1 cellular context compared by ENCODE assay signal in genomic region chr5:132467292-132467984, GRCh38.
TF ChIP-seq lines count a peak whose summit lies in the region.

No MANE protein-coding gene starts in this region.

TF ChIP-seq in K562, 482 proteins besides CTCF, POLR2A, EP300 and RAD21 (continued from another document and continues in another):
- TF ChIP-seq TCFL5 (CRISPR knock-in tag; conservative IDR thresholded peaks at IDR 0.05), result no peak
- 0 out of 2 replicates have a peak, but pooled peaks have one; percentile 19 for TF ChIP-seq CBX1 (IDR thresholded peaks at IDR 0.05; ENCODE audit: low read depth)
- TF ChIP-seq, protein P1, sequence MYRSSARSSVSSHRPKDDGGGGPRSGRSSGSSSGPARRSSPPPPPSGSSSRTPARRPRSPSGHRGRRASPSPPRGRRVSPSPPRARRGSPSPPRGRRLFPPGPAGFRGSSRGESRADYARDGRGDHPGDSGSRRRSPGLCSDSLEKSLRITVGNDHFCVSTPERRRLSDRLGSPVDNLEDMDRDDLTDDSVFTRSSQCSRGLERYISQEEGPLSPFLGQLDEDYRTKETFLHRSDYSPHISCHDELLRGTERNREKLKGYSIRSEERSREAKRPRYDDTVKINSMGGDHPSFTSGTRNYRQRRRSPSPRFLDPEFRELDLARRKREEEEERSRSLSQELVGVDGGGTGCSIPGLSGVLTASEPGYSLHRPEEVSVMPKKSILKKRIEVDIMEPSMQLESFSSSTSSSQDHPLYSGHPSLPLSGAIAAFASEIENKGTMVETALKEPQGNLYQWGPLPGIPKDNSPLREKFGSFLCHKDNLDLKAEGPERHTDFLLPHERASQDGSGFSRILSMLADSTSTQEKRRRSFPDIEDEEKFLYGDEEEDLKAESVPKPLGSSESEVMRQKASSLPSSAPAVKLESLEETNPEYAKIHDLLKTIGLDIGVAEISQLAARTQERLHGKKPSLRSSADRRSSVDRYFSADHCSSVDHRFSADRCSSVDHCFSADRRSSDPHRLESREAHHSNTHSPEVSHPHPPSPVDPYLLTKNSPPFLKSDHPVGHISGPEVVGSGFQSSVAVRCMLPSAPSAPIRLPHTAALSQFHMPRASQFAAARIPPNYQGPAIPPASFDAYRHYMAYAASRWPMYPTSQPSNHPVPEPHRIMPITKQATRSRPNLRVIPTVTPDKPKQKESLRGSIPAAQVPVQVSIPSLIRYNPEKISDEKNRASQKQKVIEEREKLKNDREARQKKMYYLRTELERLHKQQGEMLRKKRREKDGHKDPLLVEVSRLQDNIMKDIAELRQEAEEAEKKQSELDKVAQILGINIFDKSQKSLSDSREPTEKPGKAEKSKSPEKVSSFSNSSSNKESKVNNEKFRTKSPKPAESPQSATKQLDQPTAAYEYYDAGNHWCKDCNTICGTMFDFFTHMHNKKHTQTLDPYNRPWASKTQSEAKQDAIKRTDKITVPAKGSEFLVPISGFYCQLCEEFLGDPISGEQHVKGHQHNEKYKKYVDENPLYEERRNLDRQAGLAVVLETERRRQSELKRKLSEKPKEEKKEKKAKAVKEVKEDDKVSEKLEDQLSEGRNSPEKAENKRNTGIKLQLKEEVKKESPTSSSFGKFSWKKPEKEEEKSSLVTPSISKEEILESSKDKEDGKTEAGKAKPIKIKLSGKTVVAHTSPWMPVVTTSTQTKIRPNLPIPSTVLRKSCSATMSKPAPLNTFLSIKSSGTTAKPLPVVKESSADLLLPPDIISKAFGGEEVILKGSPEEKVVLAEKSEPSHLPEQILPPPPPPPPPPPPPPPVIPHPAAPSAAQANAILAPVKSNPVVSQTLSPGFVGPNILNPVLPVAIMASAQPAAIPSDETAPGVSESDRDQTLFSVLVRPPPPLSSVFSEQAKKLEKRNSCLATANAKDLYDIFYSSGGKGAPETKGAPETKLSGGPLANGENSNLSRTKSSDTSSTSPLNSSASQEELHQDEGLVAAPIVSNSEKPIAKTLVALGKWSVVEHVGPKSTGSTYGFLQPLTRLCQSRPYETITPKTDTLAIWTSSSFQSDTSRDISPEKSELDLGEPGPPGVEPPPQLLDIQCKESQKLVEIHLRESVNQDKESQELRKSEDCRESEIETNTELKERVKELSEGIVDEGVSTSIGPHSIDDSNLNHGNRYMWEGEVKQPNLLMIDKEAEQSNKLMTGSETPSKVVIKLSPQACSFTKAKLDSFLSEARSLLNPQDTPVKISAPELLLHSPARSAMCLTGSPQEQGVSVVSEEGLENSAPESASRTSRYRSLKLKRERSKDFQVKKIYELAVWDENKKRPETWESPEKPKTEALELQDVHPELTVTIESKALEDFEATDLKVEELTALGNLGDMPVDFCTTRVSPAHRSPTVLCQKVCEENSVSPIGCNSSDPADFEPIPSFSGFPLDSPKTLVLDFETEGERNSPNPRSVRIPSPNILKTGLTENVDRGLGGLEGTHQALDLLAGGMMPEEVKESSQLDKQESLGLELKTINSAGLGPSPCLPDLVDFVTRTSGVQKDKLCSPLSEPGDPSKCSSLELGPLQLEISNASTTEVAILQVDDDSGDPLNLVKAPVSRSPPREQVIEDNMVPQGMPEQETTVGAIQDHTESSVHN (IDR thresholded peaks at IDR 0.05; ENCODE audit: borderline replicate concordance in 1 of 2, low read depth in 1 of 2), result no peak
- TF ChIP-seq CHD1 (IDR thresholded peaks at IDR 0.05; ENCODE audit: low read length), result no peak
- TF ChIP-seq MED1 (CRISPR knock-in tag; IDR thresholded peaks at IDR 0.05; ENCODE audit: borderline replicate concordance), result no peak
- no peak for TF ChIP-seq ARID2 (IDR thresholded peaks at IDR 0.05)
- no peak for TF ChIP-seq ZNF589 (CRISPR knock-in tag; IDR thresholded peaks at IDR 0.05; ENCODE audit: low read depth)
- TF ChIP-seq ZNF212 (CRISPR knock-in tag; IDR thresholded peaks at IDR 0.05), result no peak
- no peak for TF ChIP-seq ELK3 (CRISPR knock-in tag; IDR thresholded peaks at IDR 0.05)
- no peak for TF ChIP-seq ZBTB5 (IDR thresholded peaks at IDR 0.05)
- TF ChIP-seq HMG20A (CRISPR knock-in tag; conservative IDR thresholded peaks at IDR 0.05), result no peak
- TF ChIP-seq CTBP1 (IDR thresholded peaks at IDR 0.05; ENCODE audit: borderline replicate concordance), result peak; percentile 17; the same call in 1 of the 2 replicates
- TF ChIP-seq PCBP1 (IDR thresholded peaks at IDR 0.05; ENCODE audit: low read depth, low read length, poor library complexity, severe bottlenecking), result no peak
- TF ChIP-seq HDAC3 (IDR thresholded peaks at IDR 0.05; ENCODE audit: borderline replicate concordance, partially characterized antibody), result no peak
- TF ChIP-seq JUN (IDR thresholded peaks at IDR 0.05; ENCODE audit: borderline replicate concordance, low read depth, low read length), result no peak
- no peak for TF ChIP-seq JUN (CRISPR knock-in tag; IDR thresholded peaks at IDR 0.05; ENCODE audit: borderline replicate concordance)
- no peak for TF ChIP-seq KDM4B (IDR thresholded peaks at IDR 0.05; ENCODE audit: borderline replicate concordance in 2 of 2, low read depth in 1 of 2)
- TF ChIP-seq YBX1 (IDR thresholded peaks at IDR 0.05), result no peak
- TF ChIP-seq CREBBP (IDR thresholded peaks at IDR 0.05; ENCODE audit: low read depth, low read length), result no peak
- TF ChIP-seq SRSF9 (IDR thresholded peaks at IDR 0.05; ENCODE audit: borderline replicate concordance, low read depth, low read length), result no peak
- TF ChIP-seq NONO (IDR thresholded peaks at IDR 0.05; ENCODE audit: low read depth in 2 of 2, low read length in 1 of 2), result no peak
- TF ChIP-seq BMI1 (IDR thresholded peaks at IDR 0.05; ENCODE audit: low read length), result no peak
- TF ChIP-seq FOXA1 (IDR thresholded peaks at IDR 0.05; ENCODE audit: borderline replicate concordance), result no peak
- no peak for TF ChIP-seq ETS2 (tag; IDR thresholded peaks at IDR 0.05; ENCODE audit: borderline replicate concordance, poor library complexity, severe bottlenecking)
- peak; percentile 28; the same call in 1 of the 2 replicates for TF ChIP-seq RNF2 (IDR thresholded peaks at IDR 0.05)
- no peak for TF ChIP-seq RAD51 (IDR thresholded peaks at IDR 0.05; ENCODE audit: borderline replicate concordance, low read depth)
- no peak for TF ChIP-seq ZNF707 (CRISPR knock-in tag; conservative IDR thresholded peaks at IDR 0.05)
- no peak for TF ChIP-seq HDAC1 (IDR thresholded peaks at IDR 0.05)
- no peak for TF ChIP-seq ZC3H8 (IDR thresholded peaks at IDR 0.05)
- TF ChIP-seq TRIM28 (IDR thresholded peaks at IDR 0.05), result no peak
- no peak for TF ChIP-seq TAF9B (IDR thresholded peaks at IDR 0.05; ENCODE audit: partially characterized antibody)
- TF ChIP-seq THRB (CRISPR knock-in tag; conservative IDR thresholded peaks at IDR 0.05), result no peak
- TF ChIP-seq ZBTB26 (CRISPR knock-in tag; IDR thresholded peaks at IDR 0.05), result no peak
- TF ChIP-seq MCM5 (IDR thresholded peaks at IDR 0.05; ENCODE audit: low read depth), result no peak
- TF ChIP-seq HNRNPUL1 (IDR thresholded peaks at IDR 0.05; ENCODE audit: low read length), result no peak
- no peak for TF ChIP-seq DDX20 (tag; IDR thresholded peaks at IDR 0.05; ENCODE audit: low read depth)
- TF ChIP-seq ZNF165 (CRISPR knock-in tag; IDR thresholded peaks at IDR 0.05; ENCODE audit: borderline replicate concordance), result no peak
- TF ChIP-seq HNRNPK (IDR thresholded peaks at IDR 0.05; ENCODE audit: low read depth, low read length, poor library complexity, severe bottlenecking), result no peak
- no peak for TF ChIP-seq ZNF431 (CRISPR knock-in tag; IDR thresholded peaks at IDR 0.05)
- TF ChIP-seq ELF4 (CRISPR knock-in tag; IDR thresholded peaks at IDR 0.05), result no peak
- no peak for TF ChIP-seq TCF3 (CRISPR knock-in tag; IDR thresholded peaks at IDR 0.05)
- TF ChIP-seq U2AF1 (optimal IDR thresholded peaks at IDR 0.05; ENCODE audit: low read depth, low read length), result no peak
- no peak for TF ChIP-seq MBD2 (IDR thresholded peaks at IDR 0.05; ENCODE audit: borderline replicate concordance, low read depth)
- TF ChIP-seq ZNF695 (CRISPR knock-in tag; IDR thresholded peaks at IDR 0.05), result no peak
- TF ChIP-seq POLR3A (IDR thresholded peaks at IDR 0.05; ENCODE audit: borderline replicate concordance, extremely low read depth, insufficient read depth, insufficient read length), result no peak
- TF ChIP-seq, protein P2, sequence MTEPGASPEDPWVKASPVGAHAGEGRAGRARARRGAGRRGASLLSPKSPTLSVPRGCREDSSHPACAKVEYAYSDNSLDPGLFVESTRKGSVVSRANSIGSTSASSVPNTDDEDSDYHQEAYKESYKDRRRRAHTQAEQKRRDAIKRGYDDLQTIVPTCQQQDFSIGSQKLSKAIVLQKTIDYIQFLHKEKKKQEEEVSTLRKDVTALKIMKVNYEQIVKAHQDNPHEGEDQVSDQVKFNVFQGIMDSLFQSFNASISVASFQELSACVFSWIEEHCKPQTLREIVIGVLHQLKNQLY (CRISPR knock-in tag; conservative IDR thresholded peaks at IDR 0.05), result no peak
- no peak for TF ChIP-seq ELF2 (CRISPR knock-in tag; IDR thresholded peaks at IDR 0.05)
- TF ChIP-seq CBFA2T2 (conservative IDR thresholded peaks at IDR 0.05), result no peak
- no peak for TF ChIP-seq ZNF277 (CRISPR knock-in tag; IDR thresholded peaks at IDR 0.05; ENCODE audit: borderline replicate concordance)
- TF ChIP-seq CCNT2 (IDR thresholded peaks at IDR 0.05; ENCODE audit: borderline replicate concordance, extremely low read depth, insufficient read length, low read depth, low read length), result no peak
- TF ChIP-seq PML (IDR thresholded peaks at IDR 0.05; ENCODE audit: low read length), result no peak
- TF ChIP-seq CEBPG (CRISPR knock-in tag; IDR thresholded peaks at IDR 0.05), result no peak
- no peak for TF ChIP-seq CEBPG (tag; conservative IDR thresholded peaks at IDR 0.05 in 1 of 2, IDR thresholded peaks at IDR 0.05 in 1 of 2)
- TF ChIP-seq, protein P3, sequence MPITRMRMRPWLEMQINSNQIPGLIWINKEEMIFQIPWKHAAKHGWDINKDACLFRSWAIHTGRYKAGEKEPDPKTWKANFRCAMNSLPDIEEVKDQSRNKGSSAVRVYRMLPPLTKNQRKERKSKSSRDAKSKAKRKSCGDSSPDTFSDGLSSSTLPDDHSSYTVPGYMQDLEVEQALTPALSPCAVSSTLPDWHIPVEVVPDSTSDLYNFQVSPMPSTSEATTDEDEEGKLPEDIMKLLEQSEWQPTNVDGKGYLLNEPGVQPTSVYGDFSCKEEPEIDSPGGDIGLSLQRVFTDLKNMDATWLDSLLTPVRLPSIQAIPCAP (CRISPR knock-in tag; IDR thresholded peaks at IDR 0.05; ENCODE audit: borderline replicate concordance), result no peak
- TF ChIP-seq, protein P4, sequence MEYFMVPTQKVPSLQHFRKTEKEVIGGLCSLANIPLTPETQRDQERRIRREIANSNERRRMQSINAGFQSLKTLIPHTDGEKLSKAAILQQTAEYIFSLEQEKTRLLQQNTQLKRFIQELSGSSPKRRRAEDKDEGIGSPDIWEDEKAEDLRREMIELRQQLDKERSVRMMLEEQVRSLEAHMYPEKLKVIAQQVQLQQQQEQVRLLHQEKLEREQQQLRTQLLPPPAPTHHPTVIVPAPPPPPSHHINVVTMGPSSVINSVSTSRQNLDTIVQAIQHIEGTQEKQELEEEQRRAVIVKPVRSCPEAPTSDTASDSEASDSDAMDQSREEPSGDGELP (CRISPR knock-in tag; IDR thresholded peaks at IDR 0.05; ENCODE audit: borderline replicate concordance), result no peak
